ENCODE assay signal across 9 cellular contexts in genomic region chr16:10297341-10298006, GRCh38.
A peak's percentile ranks its signal among the peaks of the same experiment; 100 is the strongest.
DNase-seq lines count a peak whose midpoint lies in the region; ATAC-seq lines count a peak whose summit lies in the region.
"Had no signal": no experiment of that assay in that cellular context is flagged by ENCODE, and none has a peak within 500 bp of the region (broad histone marks: within the 10 kb centered on the region; RNA-seq: fewer than 3 reads in every experiment).

No MANE protein-coding gene starts in this region.

- H3K36me3 ChIP-seq in naive thymus-derived CD4-positive, alpha-beta T cell (ENCODE audit: control insufficient read depth in 2 of 3, insufficient read depth in 3 of 3, low read length in 3 of 3), result no peaks in the 10 kb centered on the region

- peaks cover 0 to 2% (median 0%) of the 10 kb centered on the region in 3 experiments for H3K9me3 ChIP-seq in naive thymus-derived CD4-positive, alpha-beta T cell (ENCODE audit: control insufficient read depth in 2 of 3, low read length in 3 of 3)

- peak; percentile 89 for ATAC-seq in GM18873 (IDR thresholded peaks at IDR 0.05; ENCODE audit: low FRiP score, unreplicated experiment)
- ATAC-seq in HG02840 (IDR thresholded peaks at IDR 0.05; ENCODE audit: low FRiP score, unreplicated experiment), result peak; percentile 93
- ATAC-seq in naive thymus-derived CD4-positive, alpha-beta T cell, result peak; percentile 71

- H3K4me3 ChIP-seq in naive thymus-derived CD4-positive, alpha-beta T cell (ENCODE audit: low read length), result no peak overlapping the region

- H3K9me3 Mint-ChIP-seq in naive thymus-derived CD4-positive, alpha-beta T cell, result peaks cover 9 to 23% (median 15%) of the 10 kb centered on the region in 11 donors

- H3K27ac ChIP-seq in naive thymus-derived CD4-positive, alpha-beta T cell (ENCODE audit: low read depth, low read length), result no peak overlapping the region

- CTCF ChIA-PET in naive thymus-derived CD4-positive, alpha-beta T cell (lab: Charles Lee), result no interaction called here

- POLR2A ChIA-PET in naive thymus-derived CD4-positive, alpha-beta T cell (lab: Charles Lee), result no interaction called here

- H3K36me3 Mint-ChIP-seq in naive thymus-derived CD4-positive, alpha-beta T cell, result peaks cover 0 to 20% (median 9%) of the 10 kb centered on the region in 5 donors

- DNase-seq in NCI-H82 treated with DMSO at 0.1 percent for 48 hours (lab: John Stamatoyannopoulos, UW; ENCODE audit: unreplicated experiment) (peak; percentile 27), DMS114 treated with DMSO at 0.1 percent for 48 hours (lab: John Stamatoyannopoulos, UW; ENCODE audit: unreplicated experiment) (no peak), AG08396 (ENCODE audit: low spot score) (no peak), KG1 (lab: John Stamatoyannopoulos, UW) (no peak), DMS 273 treated with DMSO at 0.1 percent for 48 hours (lab: John Stamatoyannopoulos, UW) (no peak)
- no peak for DNase-seq in naive thymus-derived CD4-positive, alpha-beta T cell
- DNase-seq: T-helper 9 cell had no signal

- H3K4me1 ChIP-seq in naive thymus-derived CD4-positive, alpha-beta T cell (ENCODE audit: control insufficient read depth in 2 of 2, insufficient read depth in 2 of 2, low read length in 2 of 2), result no peaks in the 10 kb centered on the region

- intact Hi-C loops in naive thymus-derived CD4-positive, alpha-beta T cell (cut with micrococcal nuclease), result no loop called here

- no peak overlapping the region for H3K27ac Mint-ChIP-seq in naive thymus-derived CD4-positive, alpha-beta T cell

- H3K27me3 Mint-ChIP-seq in naive thymus-derived CD4-positive, alpha-beta T cell, result peaks cover 3 to 21% (median 10%) of the 10 kb centered on the region in 5 donors

- no peak overlapping the region for H3K4me3 Mint-ChIP-seq in naive thymus-derived CD4-positive, alpha-beta T cell

- H3K4me1 Mint-ChIP-seq in naive thymus-derived CD4-positive, alpha-beta T cell, result no peaks in the 10 kb centered on the region

- no peaks in the 10 kb centered on the region for H3K27me3 ChIP-seq in naive thymus-derived CD4-positive, alpha-beta T cell (ENCODE audit: control insufficient read depth in 2 of 2, insufficient read depth in 2 of 2, low read length in 2 of 2)
